25 cellular contexts compared by ENCODE assay signal in genomic region chr7:41691286-41691966, GRCh38. TPM values are rescaled to one million over a fixed set of nuclear protein-coding genes. Genes with fewer than 3 reads are reported as not detected.
DNase-seq lines count a peak whose midpoint lies in the region; ATAC-seq and TF ChIP-seq lines count a peak whose summit lies in the region.
"Had no signal": no experiment of that assay in that cellular context is flagged by ENCODE, and none has a peak within 500 bp of the region (broad histone marks: within the 10 kb centered on the region; RNA-seq: fewer than 3 reads in every experiment).

No MANE protein-coding gene starts in this region.

- CTCF ChIA-PET in IMR-90 (lab: Yijun Ruan, JAX), result no interaction called here

- peak; percentile 24; the same call in 1 of the 2 replicates for TF ChIP-seq POLR2A in IMR-90 (IDR thresholded peaks at IDR 0.05; ENCODE audit: low read depth, low read length)
- TF ChIP-seq POLR2A in right lobe of liver (IDR thresholded peaks at IDR 0.05), result no peak

- H2BK120ac ChIP-seq in IMR-90 (ENCODE audit: low read depth, low read length), result no peak overlapping the region

- H3K18ac ChIP-seq in IMR-90 (ENCODE audit: low read depth, low read length), result no peak overlapping the region

- no peak overlapping the region for H3K9ac ChIP-seq in IMR-90 (ENCODE audit: low read depth, low read length)
- H3K9ac ChIP-seq: BLaER1 had no signal

- POLR2A ChIA-PET in IMR-90 (lab: Charles Lee; ENCODE audit: unreplicated experiment), result no interaction called here

- H3K36me3 ChIP-seq in IMR-90 (ENCODE audit: control insufficient read depth, insufficient read depth, low read length), result peaks cover 40% of the 10 kb centered on the region
- H3K36me3 ChIP-seq in right lobe of liver, result no peaks in the 10 kb centered on the region
- H3K36me3 ChIP-seq: BLaER1, MG63 had no signal

- no peak overlapping the region for H2AFZ ChIP-seq in IMR-90 (replicated peaks; ENCODE audit: low read length, poor library complexity)

- H3K79me1 ChIP-seq in IMR-90 (ENCODE audit: low read depth in 1 of 2, low read length in 2 of 2), result peaks cover 10 to 75% of the 10 kb centered on the region in 2 experiments; a peak in 3 of 4 replicates

- dilution Hi-C loops in IMR-90 (cut with HindIII; ENCODE audit: low sequenced_read_pairs, unreplicated experiment), result no loop called here

- peak overlapping the region; percentile 33; the same call in 1 of the 2 replicates for H3K14ac ChIP-seq in IMR-90 (replicated peaks; ENCODE audit: low read depth, low read length)

- H4K20me1 ChIP-seq in IMR-90 (ENCODE audit: insufficient read depth, low read length), result peaks cover 94% of the 10 kb centered on the region
- H4K20me1 ChIP-seq: BLaER1 had no signal

- TF ChIP-seq RAD21 in IMR-90 (IDR thresholded peaks at IDR 0.05; ENCODE audit: low read length), result no peak

- TF ChIP-seq CTCF in IMR-90 (conservative IDR thresholded peaks at IDR 0.05; ENCODE audit: low read depth, low read length) (no peak), right lobe of liver (IDR thresholded peaks at IDR 0.05) (no peak)

- peak; percentile 32 for DNase-seq in IMR-90
- no peak for DNase-seq in caudate nucleus (lab: John Stamatoyannopoulos, UW)
- DNase-seq in right lobe of liver, result peak; percentile 55 to 81 (median 73)
- DNase-seq in renal cortical epithelial cell (ENCODE audit: low read depth), result peak; percentile 35
- DNase-seq in amniotic stem cell (lab: John Stamatoyannopoulos, UW), result no peak
- DNase-seq in cerebellum (ENCODE audit: low spot score), result no peak
- DNase-seq in cerebellar cortex (ENCODE audit: low spot score), result no peak
- no peak for DNase-seq in NCI-H128 (lab: John Stamatoyannopoulos, UW; ENCODE audit: unreplicated experiment)
- DNase-seq: CD4-positive, alpha-beta memory T cell; DMS53; EL; HFFc6; Kasumi-1; MG63; NCI-H1048; NCI-H1436 treated with DMSO at 0.1 percent for 48 hours; NCI-H2029; NCI-H748 treated with DMSO at 0.1 percent for 48 hours; NK-92 treated with Interleukin-12 subunit alpha and Interleukin-12 subunit beta, amount 100 ng/mL, for 24 hours; SHP77 had no signal

- H3K4me2 ChIP-seq in IMR-90 (ENCODE audit: low read depth, low read length), result no peak overlapping the region
- H3K4me2 ChIP-seq: A549, BLaER1 had no signal

- H2AK5ac ChIP-seq in IMR-90 (ENCODE audit: low read depth, low read length), result no peak overlapping the region

- no peak overlapping the region for H2AK9ac ChIP-seq in IMR-90 (replicated peaks; ENCODE audit: low read depth, low read length, poor library complexity)

- no peak overlapping the region for H2BK5ac ChIP-seq in IMR-90 (ENCODE audit: low read depth, low read length, poor library complexity, severe bottlenecking)

- peaks cover 30% of the 10 kb centered on the region for H3K4me1 ChIP-seq in IMR-90 (ENCODE audit: control insufficient read depth, insufficient read depth, low read length)
- H3K4me1 ChIP-seq in right lobe of liver, result peaks cover 0 to 41% (median 20%) of the 10 kb centered on the region in 4 donors
- H3K4me1 ChIP-seq: A549, BLaER1 had no signal

- H3K27ac ChIP-seq in IMR-90 (ENCODE audit: insufficient read depth, low read length) (no peak overlapping the region), caudate nucleus (ENCODE audit: low read depth, low read length) (peak overlapping the region; percentile 41), right lobe of liver (peak overlapping the region; percentile 41 to 81 (median 75))
- H3K27ac ChIP-seq: A549, BLaER1, HL-60, SK-N-MC had no signal

- H3K4ac ChIP-seq in IMR-90 (ENCODE audit: low read depth, low read length), result peak overlapping the region; percentile 17

- in situ Hi-C loops in IMR-90 (cut with MboI; ENCODE audit: low sequenced_read_pairs), result no loop called here

- H3K4me3 ChIP-seq in IMR-90 (ENCODE audit: insufficient read depth, low read depth, low read length) (no peak overlapping the region), right lobe of liver (no peak overlapping the region)
- H3K4me3 ChIP-seq: A549, BLaER1, MG63, SK-N-MC had no signal

- H3K9me3 ChIP-seq in IMR-90 (ENCODE audit: control insufficient read depth, insufficient read depth, low read length) (no peaks in the 10 kb centered on the region), right lobe of liver (no peaks in the 10 kb centered on the region)
- H3K9me3 ChIP-seq: A549, BLaER1, MG63 had no signal

- no peak overlapping the region for H2BK15ac ChIP-seq in IMR-90 (ENCODE audit: low read depth, low read length)

- ATAC-seq in IMR-90 (ENCODE audit: low read depth) (no peak), right lobe of liver (peak; percentile 76 to 85 (median 83))
- ATAC-seq: A549 had no signal

- peak overlapping the region in 1 of 2 experiments; percentile 26; a peak in 2 of 4 replicates for H4K8ac ChIP-seq in IMR-90 (ENCODE audit: low read depth in 2 of 2, low read length in 2 of 2)

- intact Hi-C loops in IMR-90 (cut with micrococcal nuclease) (loop anchor here (10.0 kb wide), 2 partner anchors 357 to 507 kb away; no protein-coding TSS in a partner anchor), right lobe of liver (cut with DNase I) (no loop called here)

- WGBS in IMR-90 (ENCODE audit: extremely low coverage in 2 of 2, insufficient read length in 1 of 2), 2 experiments, result 57% methylated on average over 1 of the region's 3 CpGs; no CpG with 5 or more reads in 1 of the 2 experiments
- 22% methylated on average over 3 of the region's 3 CpGs for WGBS in right lobe of liver (ENCODE audit: insufficient coverage, low coverage, low lambda C conversion rate, missing lambda C conversion rate)

- no peaks in the 10 kb centered on the region for H3K27me3 ChIP-seq in IMR-90 (ENCODE audit: control insufficient read depth, insufficient read depth, low read length)
- H3K27me3 ChIP-seq in right lobe of liver, result no peaks in the 10 kb centered on the region
- H3K27me3 ChIP-seq: BLaER1, MG63 had no signal

- peaks cover 29% of the 10 kb centered on the region for H3K9me1 ChIP-seq in IMR-90 (ENCODE audit: insufficient read depth, low read length)

- H4K5ac ChIP-seq in IMR-90 (ENCODE audit: low read depth, low read length), result no peak overlapping the region

- H3K23ac ChIP-seq in IMR-90 (ENCODE audit: low read depth, low read length), result no peak overlapping the region; the same call in 1 of the 2 replicates

- no peak overlapping the region for H2BK20ac ChIP-seq in IMR-90 (ENCODE audit: low read depth, low read length)

- BruUV-seq in IMR-90 (replicated peaks; lab: Mats Ljungman, UMichigan), result no TSS peak

- no peak overlapping the region for H4K91ac ChIP-seq in IMR-90 (ENCODE audit: insufficient read depth, low read depth, low read length)

- no peak overlapping the region for H3K56ac ChIP-seq in IMR-90 (ENCODE audit: extremely low read depth, insufficient read depth, low read length)

TF ChIP-seq in IMR-90, 13 proteins besides CTCF, POLR2A, EP300 and RAD21:
- TF ChIP-seq MXI1 (IDR thresholded peaks at IDR 0.05; ENCODE audit: borderline replicate concordance, low read depth, low read length) (no peak), CEBPB (IDR thresholded peaks at IDR 0.05; ENCODE audit: low read depth, low read length) (no peak), MAFK (IDR thresholded peaks at IDR 0.05; ENCODE audit: low read depth, low read length) (no peak), NFE2L2 (IDR thresholded peaks at IDR 0.05; ENCODE audit: low read depth, low read length) (no peak), MAZ (IDR thresholded peaks at IDR 0.05; ENCODE audit: borderline replicate concordance, low read depth, low read length) (no peak), ELK1 (IDR thresholded peaks at IDR 0.05; ENCODE audit: borderline replicate concordance, low read depth, low read length) (no peak), RCOR1 (IDR thresholded peaks at IDR 0.05; ENCODE audit: insufficient replicate concordance, low read length) (no peak), USF2 (IDR thresholded peaks at IDR 0.05; ENCODE audit: low read depth, low read length) (no peak), FOS (IDR thresholded peaks at IDR 0.05; ENCODE audit: low read depth, low read length) (no peak), SMC3 (IDR thresholded peaks at IDR 0.05; ENCODE audit: low read depth, low read length) (no peak), BHLHE40 (IDR thresholded peaks at IDR 0.05; ENCODE audit: low read depth, low read length) (no peak), RFX5 (IDR thresholded peaks at IDR 0.05; ENCODE audit: low read depth, low read length) (no peak), CHD1 (IDR thresholded peaks at IDR 0.05; ENCODE audit: low read depth, low read length) (no peak)

RNA-seq across cellular contexts. Expression of gene INHBA, which starts 11.5 kb away (rescaled TPM):
- total RNA-seq in IMR-90 (2012; rRNA removed) (112 and 133 TPM in 2 replicates), right lobe of liver (1 to 10 TPM; 1.1 to 9.7 (median 2.9) TPM), renal cortical epithelial cell (2.1 and 19.6 TPM in 2 replicates), cerebellum (3.2 TPM)
- 60.2 and 76.7 TPM in 2 replicates for polyA plus RNA-seq in IMR-90 (2012; rRNA removed)
- polyA plus RNA-seq in IMR-90 (2012; cell fraction: cytosol; rRNA removed), result 47.7 and 58.4 TPM in 2 replicates
- 126 and 200 TPM in 2 replicates for polyA plus RNA-seq in IMR-90 (2012; cell fraction: nucleus; rRNA removed; ENCODE audit: low replicate concordance)
- total RNA-seq: OCI-LY7 had no signal
- polyA plus RNA-seq: CD4-positive, alpha-beta memory T cell had no signal

Comparison
In these comparisons a context has a peak if more than half of its experiments do, and no peak if none do; other contexts are left out.
1. DNase-seq: peak in IMR-90 (single experiment), right lobe of liver (3 of 3) and renal cortical epithelial cell (single experiment); none in caudate nucleus (0 of 61), amniotic stem cell (single experiment), cerebellum (single experiment), cerebellar cortex (single experiment) and NCI-H128 (single experiment).